9 cellular contexts compared by ENCODE assay signal in the genomic region with DNA sequence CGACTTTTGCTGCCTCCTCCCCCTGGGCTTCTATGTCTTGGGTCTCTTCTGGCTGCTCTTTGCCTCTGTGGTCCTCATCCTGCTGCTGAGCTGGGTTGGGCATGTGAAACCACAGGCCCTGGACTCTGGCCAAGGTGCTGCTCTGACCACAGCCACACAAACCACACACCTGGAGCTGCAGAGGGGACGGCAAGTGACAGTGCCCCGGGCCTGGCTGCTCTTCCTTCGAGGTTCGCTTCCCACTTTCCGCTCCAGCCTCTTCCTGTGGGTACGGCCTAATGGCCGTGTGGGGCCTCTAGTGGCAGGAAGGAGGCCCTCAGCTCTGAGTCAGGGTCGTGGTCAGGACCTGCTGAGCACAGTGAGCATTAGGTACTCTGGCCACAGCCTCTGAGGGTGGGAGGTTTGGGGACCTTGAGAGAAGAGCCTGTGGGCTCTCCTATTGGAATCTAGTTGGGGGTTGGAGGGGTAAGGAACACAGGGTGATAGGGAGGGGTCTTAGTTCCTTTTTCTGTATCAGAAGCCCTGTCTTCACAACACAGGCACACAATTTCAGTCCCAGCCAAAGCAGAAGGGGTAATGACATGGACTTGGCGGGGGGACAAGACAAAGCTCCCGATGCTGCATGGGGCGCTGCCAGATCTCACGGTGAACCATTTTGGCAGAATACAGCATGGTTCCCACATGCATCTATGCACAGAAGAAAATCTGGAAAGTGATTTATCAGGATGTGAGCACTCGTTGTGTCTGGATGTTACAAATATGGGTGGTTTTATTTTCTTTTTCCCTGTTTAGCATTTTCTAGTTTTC. TPM values are rescaled to one million over a fixed set of nuclear protein-coding genes. Genes with fewer than 3 reads are reported as not detected.
DNase-seq lines count a peak whose midpoint lies in the region; ATAC-seq, FAIRE-seq and TF ChIP-seq lines count a peak whose summit lies in the region.
"Had no signal": no experiment of that assay in that cellular context is flagged by ENCODE, and none has a peak within 500 bp of the region (broad histone marks: within the 10 kb centered on the region; RNA-seq: fewer than 3 reads in every experiment).

No MANE protein-coding gene starts in this region.

- CTCF ChIA-PET in BJ (lab: Yijun Ruan, JAX) (interaction anchor here (0.6 to 1.3 kb wide), 4 partner anchors 11 to 33 kb away, joined by 3 to 9 read pairs (median 4); partner anchors contain the start of gene SPAG7), endothelial cell of umbilical vein (lab: Charles Lee) (interaction anchor here (0.7 to 1.5 kb wide), 6 partner anchors 10 to 128 kb away, joined by 3 to 8 read pairs (median 4); partner anchors contain the start of genes CAMTA2 and CHRNE)

- peak; percentile 54 for TF ChIP-seq CTCF in BJ (IDR thresholded peaks at IDR 0.05; ENCODE audit: insufficient read depth, low read depth, low read length)
- peak; percentile 13 to 38 for TF ChIP-seq CTCF in endothelial cell of umbilical vein (IDR thresholded peaks at IDR 0.05; ENCODE audit: extremely low read depth in 1 of 2, insufficient read depth in 1 of 2, low read depth in 1 of 2, low read length in 2 of 2)
- peak; percentile 25 for TF ChIP-seq CTCF in osteocyte (IDR thresholded peaks at IDR 0.05)

- POLR2A ChIA-PET in BJ (lab: Charles Lee) (interaction anchor here (1.0 kb wide), 1 partner anchor 33 kb away, joined by 4 read pairs; the partner anchor contains the start of gene SPAG7), endothelial cell of umbilical vein (lab: Charles Lee) (no interaction called here)

- no peaks in the 10 kb centered on the region for H3K9me1 ChIP-seq in endothelial cell of umbilical vein (replicated peaks; ENCODE audit: control insufficient read depth, extremely low read depth, insufficient read depth, low read length)

- peaks cover 9% of the 10 kb centered on the region for H3K36me3 Mint-ChIP-seq in osteocyte (ENCODE audit: unreplicated experiment)

- DNase-seq in BJ (ENCODE audit: low read depth) (no peak), SHP77 (lab: John Stamatoyannopoulos, UW) (peak; percentile 62 to 75), endothelial cell of umbilical vein (ENCODE audit: low read depth, low spot score) (peak; percentile 20), osteocyte (ENCODE audit: extremely low spot score, unreplicated experiment) (no peak), NCI-H128 (lab: John Stamatoyannopoulos, UW; ENCODE audit: unreplicated experiment) (no peak)

- intact Hi-C loops in endothelial cell of umbilical vein (cut with micrococcal nuclease) = no loop called here

- peaks cover 21% of the 10 kb centered on the region for H3K4me1 Mint-ChIP-seq in osteocyte (ENCODE audit: unreplicated experiment)

- no peak for TF ChIP-seq POLR2A in endothelial cell of umbilical vein (IDR thresholded peaks at IDR 0.05; ENCODE audit: low read depth, low read length)

- H3K79me2 ChIP-seq in endothelial cell of umbilical vein (ENCODE audit: control insufficient read depth, insufficient read depth, low read length) = peaks cover 15% of the 10 kb centered on the region

- ATAC-seq in GM18909 (IDR thresholded peaks at IDR 0.05; ENCODE audit: poor library complexity, unreplicated experiment) (peak; percentile 47), HG03045 (IDR thresholded peaks at IDR 0.05; ENCODE audit: unreplicated experiment) (no peak), HG02623 (IDR thresholded peaks at IDR 0.05; ENCODE audit: unreplicated experiment) (no peak)

- peaks cover 14% of the 10 kb centered on the region for H3K36me3 ChIP-seq in BJ (ENCODE audit: control insufficient read depth, insufficient read depth, low read length)
- H3K36me3 ChIP-seq in endothelial cell of umbilical vein (ENCODE audit: control insufficient read depth in 2 of 2, extremely low read depth in 1 of 2, insufficient read depth in 2 of 2, low read length in 2 of 2) = peaks cover 2 to 19% of the 10 kb centered on the region in 2 experiments

- H3K27me3 Mint-ChIP-seq in osteocyte (ENCODE audit: unreplicated experiment) = no peaks in the 10 kb centered on the region

- no peak overlapping the region for H3K4me2 ChIP-seq in endothelial cell of umbilical vein (ENCODE audit: insufficient read depth, low read length)

- H4K20me1 ChIP-seq in endothelial cell of umbilical vein (replicated peaks; ENCODE audit: control insufficient read depth, extremely low read depth, insufficient read depth, low read length) = no peaks in the 10 kb centered on the region

- H3K9ac ChIP-seq in endothelial cell of umbilical vein (replicated peaks; ENCODE audit: extremely low read depth, insufficient read depth, low read length) = no peak overlapping the region

- peak overlapping the region; percentile 19 for H3K27ac Mint-ChIP-seq in osteocyte (ENCODE audit: unreplicated experiment)

- no peak overlapping the region for H3K4me3 Mint-ChIP-seq in osteocyte (ENCODE audit: unreplicated experiment)

- dilution Hi-C loops in endothelial cell of umbilical vein (cut with MboI; ENCODE audit: extremely low pct_ligation_motif_present, low sequenced_read_pairs) = no loop called here

- H3K27me3 ChIP-seq in BJ (ENCODE audit: control insufficient read depth, insufficient read depth, low read length) (no peaks in the 10 kb centered on the region), endothelial cell of umbilical vein (ENCODE audit: control insufficient read depth in 2 of 2, insufficient read depth in 2 of 2, low read length in 2 of 2) (no peaks in the 10 kb centered on the region)

- no peak overlapping the region for H3K27ac ChIP-seq in endothelial cell of umbilical vein (ENCODE audit: insufficient read depth, low read depth, low read length)

- BruUV-seq in endothelial cell of umbilical vein (replicated peaks; lab: Mats Ljungman, UMichigan) = no TSS peak

- H3K4me1 ChIP-seq in endothelial cell of umbilical vein (ENCODE audit: control insufficient read depth, extremely low read depth, insufficient read depth, low read length) = peaks cover 15% of the 10 kb centered on the region

- H3K4me3 ChIP-seq in BJ (ENCODE audit: low read depth, low read length) (no peak overlapping the region), endothelial cell of umbilical vein (replicated peaks in 1 of 3; ENCODE audit: insufficient read depth in 1 of 3, low read depth in 1 of 3, low read length in 3 of 3) (no peak overlapping the region)

- no peaks in the 10 kb centered on the region for H3K9me3 Mint-ChIP-seq in osteocyte (ENCODE audit: unreplicated experiment)
- H3K9me3 Mint-ChIP-seq: IgD-negative memory B cell had no signal

- peak overlapping the region; percentile 39 for H2AFZ ChIP-seq in endothelial cell of umbilical vein (ENCODE audit: low read depth, low read length)

- FAIRE-seq in endothelial cell of umbilical vein (lab: Jason Lieb, UNC) = no peak

- no peaks in the 10 kb centered on the region for H3K9me3 ChIP-seq in endothelial cell of umbilical vein (replicated peaks; ENCODE audit: control insufficient read depth, insufficient read depth, low read length)

RNA-seq across cellular contexts. Expression of gene GP1BA, which starts 2.3 kb away (rescaled TPM):
- polyA plus RNA-seq in BJ (2011; rRNA removed) (not detected in 2 replicates), endothelial cell of umbilical vein (not detected in 2 replicates)
- polyA minus RNA-seq in BJ (2011; rRNA and poly(A)+ RNA removed) = not detected in 2 replicates
- total RNA-seq in endothelial cell of umbilical vein (not detected in 2 replicates), osteocyte (not detected in 2 replicates)
- polyA plus RNA-seq in endothelial cell of umbilical vein (2011; cell fraction: cytosol; rRNA removed) = not detected in 2 replicates
- not detected in 2 replicates for polyA plus RNA-seq in endothelial cell of umbilical vein (2011; cell fraction: nucleus; rRNA removed)
- 0.35 and 0.70 TPM in 2 replicates for polyA plus RNA-seq in endothelial cell of umbilical vein (2012)
- not detected in 2 replicates for polyA minus RNA-seq in endothelial cell of umbilical vein
- polyA minus RNA-seq in endothelial cell of umbilical vein (2011; cell fraction: cytosol; rRNA and poly(A)+ RNA removed) = not detected
- polyA minus RNA-seq in endothelial cell of umbilical vein (2011; cell fraction: nucleus; rRNA and poly(A)+ RNA removed) = not detected in 2 replicates

RNA-seq across cellular contexts. Expression of gene SLC25A11, which starts 5.5 kb away (rescaled TPM):
- polyA plus RNA-seq in BJ (2011; rRNA removed) = 38.5 and 70.7 TPM in 2 replicates
- polyA minus RNA-seq in BJ (2011; rRNA and poly(A)+ RNA removed) = 41.0 and 48.4 TPM in 2 replicates
- total RNA-seq in endothelial cell of umbilical vein = 50.2 and 58.2 TPM in 2 replicates
- polyA plus RNA-seq in endothelial cell of umbilical vein = 95.2 and 110 TPM in 2 replicates
- polyA plus RNA-seq in endothelial cell of umbilical vein (2011; cell fraction: cytosol; rRNA removed) = 58.8 and 69.9 TPM in 2 replicates
- 36.2 and 41.8 TPM in 2 replicates for polyA plus RNA-seq in endothelial cell of umbilical vein (2011; cell fraction: nucleus; rRNA removed)
- 43.6 and 61.0 TPM in 2 replicates for polyA plus RNA-seq in endothelial cell of umbilical vein (2012)
- 49.5 and 53.3 TPM in 2 replicates for polyA minus RNA-seq in endothelial cell of umbilical vein
- polyA minus RNA-seq in endothelial cell of umbilical vein (2011; cell fraction: cytosol; rRNA and poly(A)+ RNA removed) = 31.9 TPM
- polyA minus RNA-seq in endothelial cell of umbilical vein (2011; cell fraction: nucleus; rRNA and poly(A)+ RNA removed) = 16.2 and 18.0 TPM in 2 replicates
- total RNA-seq in osteocyte = 59.6 and 60.6 TPM in 2 replicates

RNA-seq across cellular contexts. Expression of gene RNF167, which starts 5.7 kb away (rescaled TPM):
- polyA plus RNA-seq in BJ (2011; rRNA removed) = 69.9 and 73.5 TPM in 2 replicates
- polyA minus RNA-seq in BJ (2011; rRNA and poly(A)+ RNA removed) = 44.6 and 69.0 TPM in 2 replicates
- total RNA-seq in endothelial cell of umbilical vein = 60.2 and 61.0 TPM in 2 replicates
- polyA plus RNA-seq in endothelial cell of umbilical vein = 87.6 and 121 TPM in 2 replicates
- polyA plus RNA-seq in endothelial cell of umbilical vein (2011; cell fraction: cytosol; rRNA removed) = 89.6 and 94.4 TPM in 2 replicates
- polyA plus RNA-seq in endothelial cell of umbilical vein (2011; cell fraction: nucleus; rRNA removed) = 92.1 and 116 TPM in 2 replicates
- 71.6 and 77.0 TPM in 2 replicates for polyA plus RNA-seq in endothelial cell of umbilical vein (2012)
- polyA minus RNA-seq in endothelial cell of umbilical vein = 69.9 and 71.4 TPM in 2 replicates
- 120 TPM for polyA minus RNA-seq in endothelial cell of umbilical vein (2011; cell fraction: cytosol; rRNA and poly(A)+ RNA removed)
- polyA minus RNA-seq in endothelial cell of umbilical vein (2011; cell fraction: nucleus; rRNA and poly(A)+ RNA removed) = 18.8 and 28.9 TPM in 2 replicates
- 105 and 115 TPM in 2 replicates for total RNA-seq in osteocyte

RNA-seq across cellular contexts. Expression of gene PFN1, which starts 14.0 kb away (rescaled TPM):
- polyA plus RNA-seq in BJ (2011; rRNA removed) (1,656 and 1,791 TPM in 2 replicates), endothelial cell of umbilical vein (1,577 and 1,770 TPM in 2 replicates)
- polyA minus RNA-seq in BJ (2011; rRNA and poly(A)+ RNA removed) = 781 and 1,093 TPM in 2 replicates
- total RNA-seq in endothelial cell of umbilical vein (1,167 and 1,191 TPM in 2 replicates), osteocyte (509 and 514 TPM in 2 replicates)
- polyA plus RNA-seq in endothelial cell of umbilical vein (2011; cell fraction: cytosol; rRNA removed) = 1,411 and 1,601 TPM in 2 replicates
- 507 and 521 TPM in 2 replicates for polyA plus RNA-seq in endothelial cell of umbilical vein (2011; cell fraction: nucleus; rRNA removed)
- polyA plus RNA-seq in endothelial cell of umbilical vein (2012) = 1,624 and 1,668 TPM in 2 replicates
- 559 and 621 TPM in 2 replicates for polyA minus RNA-seq in endothelial cell of umbilical vein
- polyA minus RNA-seq in endothelial cell of umbilical vein (2011; cell fraction: cytosol; rRNA and poly(A)+ RNA removed) = 1,189 TPM
- 141 and 191 TPM in 2 replicates for polyA minus RNA-seq in endothelial cell of umbilical vein (2011; cell fraction: nucleus; rRNA and poly(A)+ RNA removed)

RNA-seq across cellular contexts. Expression of gene ENO3, which starts 16.5 kb away (rescaled TPM):
- polyA plus RNA-seq in BJ (2011; rRNA removed) (3.8 and 5.9 TPM in 2 replicates), endothelial cell of umbilical vein (5.9 and 6.5 TPM in 2 replicates)
- polyA minus RNA-seq in BJ (2011; rRNA and poly(A)+ RNA removed) = 1.0 and 1.5 TPM in 2 replicates
- total RNA-seq in endothelial cell of umbilical vein (5.1 and 5.5 TPM in 2 replicates), osteocyte (9.4 and 9.5 TPM in 2 replicates)
- 1.6 and 2.1 TPM in 2 replicates for polyA plus RNA-seq in endothelial cell of umbilical vein (2011; cell fraction: cytosol; rRNA removed)
- 42.3 and 47.5 TPM in 2 replicates for polyA plus RNA-seq in endothelial cell of umbilical vein (2011; cell fraction: nucleus; rRNA removed)
- polyA plus RNA-seq in endothelial cell of umbilical vein (2012) = 4.4 and 4.5 TPM in 2 replicates
- polyA minus RNA-seq in endothelial cell of umbilical vein = 1.4 and 2.1 TPM in 2 replicates
- polyA minus RNA-seq in endothelial cell of umbilical vein (2011; cell fraction: cytosol; rRNA and poly(A)+ RNA removed) = 30.8 TPM
- polyA minus RNA-seq in endothelial cell of umbilical vein (2011; cell fraction: nucleus; rRNA and poly(A)+ RNA removed) = 2.9 and 4.3 TPM in 2 replicates

Comparison
In these comparisons a context has a peak if more than half of its experiments do, and no peak if none do; other contexts are left out.
1. DNase-seq: peak in SHP77 (2 of 2) and endothelial cell of umbilical vein (single experiment); none in BJ (single experiment), osteocyte (single experiment) and NCI-H128 (single experiment).
2. Peak in every context shown above with its lines, with median percentiles within 50 percentile points of each other: CTCF ChIP-seq.